In the genomic region with DNA sequence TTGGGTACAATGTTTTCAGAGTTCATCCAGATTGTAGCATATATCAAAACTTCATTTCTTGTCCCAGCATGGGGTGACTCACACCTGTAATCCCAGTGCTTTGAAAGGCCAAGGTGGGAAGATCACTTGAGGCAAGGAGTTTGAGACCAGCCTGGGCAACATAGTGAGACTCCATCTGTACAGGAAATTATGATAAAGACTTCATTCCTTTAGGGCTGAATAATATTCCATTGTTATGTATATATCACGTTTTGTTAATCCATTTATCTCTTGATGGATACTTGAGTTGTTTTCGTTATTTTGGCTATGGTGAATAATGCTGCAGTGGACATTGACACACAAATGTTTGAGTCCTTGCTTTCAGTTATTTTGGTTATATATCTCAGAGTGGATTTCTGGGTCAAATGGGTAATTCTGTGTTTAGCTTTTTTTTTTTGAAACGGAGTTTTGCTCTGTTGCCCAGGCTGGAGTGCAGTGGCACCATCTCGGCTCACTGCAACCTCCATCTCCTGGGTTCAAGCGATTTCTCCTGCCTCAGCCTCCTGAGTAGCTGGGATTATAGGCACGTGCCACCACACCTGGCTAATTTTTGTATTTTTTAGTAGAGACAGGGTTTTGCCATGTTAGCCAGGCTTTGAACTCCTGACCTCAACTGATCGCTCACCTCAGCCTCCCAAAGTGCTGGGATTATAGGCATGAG, we compare ENCODE assay signal across 1 cellular context. TPM values are rescaled to one million over a fixed set of nuclear protein-coding genes. Genes with fewer than 3 reads are reported as not detected.
"Had no signal": no experiment of that assay in that cellular context is flagged by ENCODE, and none has a peak within 500 bp of the region (broad histone marks: within the 10 kb centered on the region; RNA-seq: fewer than 3 reads in every experiment).

No MANE protein-coding gene starts in this region.

RNA-seq across cellular contexts. Expression of a gene that starts 24.7 kb away (rescaled TPM):
- total RNA-seq: LHCN-M2 had no signal
